Comparison of ENCODE assay signal across 29 cellular contexts in genomic region chr13:23999411-23999810, GRCh38.
"Had no signal": no experiment of that assay in that cellular context is flagged by ENCODE, and none has a peak within 500 bp of the region (broad histone marks: within the 10 kb centered on the region; RNA-seq: fewer than 3 reads in every experiment).

No MANE protein-coding gene starts in this region.

- H3K36me3 ChIP-seq: neural progenitor cell, ovary, right lobe of liver, sigmoid colon, suprapubic skin, tibial artery, transverse colon, upper lobe of right lung, uterus had no signal

- H3K4me2 ChIP-seq: neural progenitor cell had no signal

- H3K27ac ChIP-seq: neural progenitor cell, ovary, parathyroid adenoma, psoas muscle, right lobe of liver, sigmoid colon, suprapubic skin, testis, tibial artery, transverse colon, upper lobe of right lung, uterus had no signal

- DNase-seq: natural killer cell; occipital lobe; ovary; posterior cingulate gyrus; psoas muscle; right cardiac atrium; right lobe of liver; sigmoid colon; small intestine; stimulated activated CD4-positive, alpha-beta T cell treated with anti-CD3 and anti-CD28 coated beads, Interleukin-15, amount 100 ng/mL, for 24 hours; stimulated activated CD4-positive, alpha-beta T cell treated with anti-CD3 and anti-CD28 coated beads, Interleukin-4, amount 100 ng/mL, for 1 hour; stimulated activated CD4-positive, alpha-beta T cell treated with anti-CD3 and anti-CD28 coated beads, Interleukin-4, amount 100 ng/mL, for 4 hours; stimulated activated CD8-positive, alpha-beta memory T cell treated with anti-CD3 and anti-CD28 coated beads, Interleukin-4, amount 100 ng/mL, for 48 hours; stimulated activated naive CD4-positive, alpha-beta T cell; stimulated activated naive CD8-positive, alpha-beta T cell treated with anti-CD3 and anti-CD28 coated beads, Interleukin-15, amount 100 ng/mL, for 72 hours; stimulated activated naive CD8-positive, alpha-beta T cell treated with anti-CD3 and anti-CD28 coated beads, Interleukin-15, Interleukin-2, amounts not matched to agents 100 U/mL and 50 U/mL, for 24 hours; substantia nigra; testis; tibial artery; transverse colon; upper lobe of right lung; uterus had no signal

- H3K9me3 ChIP-seq: ovary, psoas muscle, right lobe of liver, sigmoid colon, suprapubic skin, testis, tibial artery, transverse colon, upper lobe of right lung, uterus had no signal

- ATAC-seq: natural killer cell; psoas muscle; right cardiac atrium; right lobe of liver; stimulated activated memory B cell treated with anti-CD40 and anti-IgM and Interleukin-4, amounts not matched to agents 10 μg/mL and 1 μg/mL and 100 μg/mL, for 72 hours; stimulated activated naive CD8-positive, alpha-beta T cell treated with anti-CD3 and anti-CD28 coated beads, Interleukin-15, amount 100 ng/mL, for 72 hours; stimulated activated naive CD8-positive, alpha-beta T cell treated with anti-CD3 and anti-CD28 coated beads, Interleukin-15, Interleukin-2, amounts not matched to agents 100 U/mL and 50 U/mL, for 24 hours; upper lobe of right lung had no signal

- H3K4me1 Mint-ChIP-seq: stimulated activated memory B cell treated with anti-CD40 and anti-IgM and Interleukin-4, amounts not matched to agents 10 μg/mL and 1 μg/mL and 100 μg/mL, for 72 hours had no signal

- H3K9me3 Mint-ChIP-seq: natural killer cell; stimulated activated memory B cell treated with anti-CD40 and anti-IgM and Interleukin-4, amounts not matched to agents 10 μg/mL and 1 μg/mL and 100 μg/mL, for 72 hours had no signal

- H3K4me1 ChIP-seq: neural progenitor cell, psoas muscle, right lobe of liver, sigmoid colon, suprapubic skin, testis, tibial artery, transverse colon, upper lobe of right lung, uterus had no signal

- H3K27me3 Mint-ChIP-seq: progenitor cell of endocrine pancreas, type B pancreatic cell had no signal

- H3K27ac Mint-ChIP-seq: natural killer cell; nephron; neural progenitor cell; progenitor cell of endocrine pancreas; stimulated activated memory B cell treated with anti-CD40 and anti-IgM and Interleukin-4, amounts not matched to agents 10 μg/mL and 1 μg/mL and 100 μg/mL, for 72 hours; stimulated activated naive CD8-positive, alpha-beta T cell treated with anti-CD3 and anti-CD28 coated beads, Interleukin-15, amount 100 ng/mL, for 72 hours; type B pancreatic cell had no signal

- H3K4me3 Mint-ChIP-seq: natural killer cell; nephron; neural progenitor cell; stimulated activated memory B cell treated with anti-CD40 and anti-IgM and Interleukin-4, amounts not matched to agents 10 μg/mL and 1 μg/mL and 100 μg/mL, for 72 hours; stimulated activated naive CD8-positive, alpha-beta T cell treated with anti-CD3 and anti-CD28 coated beads, Interleukin-15, amount 100 ng/mL, for 72 hours; type B pancreatic cell had no signal

- H3K4me3 ChIP-seq: neural progenitor cell, ovary, psoas muscle, right lobe of liver, sigmoid colon, suprapubic skin, testis, tibial artery, transverse colon, upper lobe of right lung, uterus had no signal

- H3K36me3 Mint-ChIP-seq: natural killer cell; stimulated activated memory B cell treated with anti-CD40 and anti-IgM and Interleukin-4, amounts not matched to agents 10 μg/mL and 1 μg/mL and 100 μg/mL, for 72 hours had no signal

- H3K27me3 ChIP-seq: neural progenitor cell, ovary, right lobe of liver, sigmoid colon, suprapubic skin, testis, tibial artery, transverse colon, upper lobe of right lung, uterus had no signal

- H2AFZ ChIP-seq: neural progenitor cell, parathyroid adenoma had no signal
